Comparison of ENCODE assay signal across 8 cellular contexts in genomic region chr14:103384450-103385152, GRCh38. TPM values are rescaled to one million over a fixed set of nuclear protein-coding genes. Genes with fewer than 3 reads are reported as not detected.
DNase-seq lines count a peak whose midpoint lies in the region; ATAC-seq and TF ChIP-seq lines count a peak whose summit lies in the region.

No MANE protein-coding gene starts in this region.

- WGBS in ovary, 3 donors: 9 to 15% (median 11%) methylated on average over 23 to 31 of the region's 31 CpGs

- H2AFZ ChIP-seq in OCI-LY3 (ENCODE audit: low read depth, low read length): peak overlapping the region; percentile 97

- intact Hi-C loops in ovary (cut with DNase I): loop anchor here in 2 of 4 donors (5.0 to 10.0 kb wide), 2 partner anchors 47 to 50 kb away; partner anchors contain the start of gene EIF5 (in 1 of the 2)

- no peaks in the 10 kb centered on the region for H3K9me3 ChIP-seq in OCI-LY3 (ENCODE audit: insufficient read depth, low read length)
- no peaks in the 10 kb centered on the region for H3K9me3 ChIP-seq in ovary

- H3K4me3 ChIP-seq in AG09309 (ENCODE audit: control insufficient read depth, low read depth, low read length) (peak overlapping the region; percentile 68), OCI-LY3 (ENCODE audit: low read length) (peak overlapping the region; percentile 82), ovary (peak overlapping the region; percentile 68)

- H3K4me1 ChIP-seq in OCI-LY3 (ENCODE audit: low read length) (peaks cover 13% of the 10 kb centered on the region), ovary (ENCODE audit: insufficient read depth) (peaks cover 3% of the 10 kb centered on the region)

- TF ChIP-seq CTCF in AG09309 (IDR thresholded peaks at IDR 0.05; ENCODE audit: control insufficient read depth, insufficient read depth, low read depth, low read length, missing control alignments): no peak
- TF ChIP-seq CTCF in OCI-LY3 (IDR thresholded peaks at IDR 0.05; ENCODE audit: low read depth, low read length): no peak
- no peak for TF ChIP-seq CTCF in ovary (IDR thresholded peaks at IDR 0.05)

- no peak overlapping the region for H3K27ac ChIP-seq in OCI-LY3 (ENCODE audit: low read length)
- peak overlapping the region; percentile 90 for H3K27ac ChIP-seq in epithelial cell of prostate
- peak overlapping the region in 1 of 2 donors; percentile 94 for H3K27ac ChIP-seq in ovary

- no peak for TF ChIP-seq POLR2A in ovary (IDR thresholded peaks at IDR 0.05)

- peaks cover 44% of the 10 kb centered on the region for H3K79me2 ChIP-seq in OCI-LY3 (ENCODE audit: low read length)

- DNase-seq in AG09309 (ENCODE audit: low read depth) (no peak), epithelial cell of prostate (ENCODE audit: low read depth, low spot score) (no peak), ovary (peak in 1 of 5 donors; percentile 26), RPMI8226 (no peak), H4 (ENCODE audit: low spot score) (no peak)

- H3K4me2 ChIP-seq in OCI-LY3 (ENCODE audit: low read length): peak overlapping the region; percentile 94

- peaks cover 28% of the 10 kb centered on the region for H4K20me1 ChIP-seq in OCI-LY3 (ENCODE audit: insufficient read depth, low read length)

- peaks cover 15% of the 10 kb centered on the region for H3K36me3 ChIP-seq in OCI-LY3 (replicated peaks; ENCODE audit: low read depth, low read length)
- no peaks in the 10 kb centered on the region for H3K36me3 ChIP-seq in ovary

- H3K27me3 ChIP-seq in OCI-LY3 (ENCODE audit: low read depth, low read length) (peaks cover 12% of the 10 kb centered on the region), ovary (no peaks in the 10 kb centered on the region)

- ATAC-seq in GM21576 (IDR thresholded peaks at IDR 0.05; ENCODE audit: unreplicated experiment) (peak; percentile 4), HG02870 (IDR thresholded peaks at IDR 0.05; ENCODE audit: unreplicated experiment) (no peak)

- peak overlapping the region; percentile 62 for H3K9ac ChIP-seq in OCI-LY3 (ENCODE audit: low read length)

- TF ChIP-seq EP300 in ovary (IDR thresholded peaks at IDR 0.05): no peak

RNA-seq across cellular contexts. Expression of gene MARK3, which starts 0.6 kb away (rescaled TPM):
- 100 to 1,000 TPM in 1 of 7 donors, 10 to 100 TPM in 6; 63.8 to 110 (median 79.8) TPM for total RNA-seq in ovary
- 10 to 100 TPM; 46.4 to 60.1 TPM for polyA plus RNA-seq in ovary
- 35.8 and 41.8 TPM in 2 replicates for total RNA-seq in H4 (2014; rRNA removed; shearing (Covaris generic))

RNA-seq across cellular contexts. Expression of gene EIF5, which starts 50.6 kb away (rescaled TPM):
- 100 to 1,000 TPM in 6 of 7 donors, 10 to 100 TPM in 1; 76.7 to 169 (median 134) TPM for total RNA-seq in ovary
- polyA plus RNA-seq in ovary: 10 to 100 TPM; 73.0 to 97.9 TPM
- total RNA-seq in H4 (2014; rRNA removed; shearing (Covaris generic)): 87.3 and 145 TPM in 2 replicates
